In genomic region chr2:106953779-106954178, GRCh38 we compare ENCODE assay signal across 20 cellular contexts.
DNase-seq lines count a peak whose midpoint lies in the region; ATAC-seq and TF ChIP-seq lines count a peak whose summit lies in the region.
"Had no signal": no experiment of that assay in that cellular context is flagged by ENCODE, and none has a peak within 500 bp of the region (broad histone marks: within the 10 kb centered on the region; RNA-seq: fewer than 3 reads in every experiment).

No MANE protein-coding gene starts in this region.

- H3K9me3 ChIP-seq in NT2/D1 (ENCODE audit: insufficient read depth, low read length) (no peaks in the 10 kb centered on the region), left lung (peaks cover 0 to 7% of the 10 kb centered on the region in 2 donors)
- H3K9me3 ChIP-seq: MG63 had no signal

- H3K4me1 ChIP-seq in NT2/D1 (ENCODE audit: insufficient read depth, insufficient read length) = no peaks in the 10 kb centered on the region
- no peaks in the 10 kb centered on the region for H3K4me1 ChIP-seq in left lung
- H3K4me1 ChIP-seq: BLaER1 treated with 17β-estradiol and CSF1 and Interleukin-3, amounts not matched to agents 10 nM and 100 nM had no signal

- no peak overlapping the region for H3K4me3 Mint-ChIP-seq in osteocyte (ENCODE audit: unreplicated experiment)

- H3K4me1 Mint-ChIP-seq in osteocyte (ENCODE audit: unreplicated experiment) = peaks cover 64% of the 10 kb centered on the region
- H3K4me1 Mint-ChIP-seq: CD8-positive, alpha-beta memory T cell had no signal

- H3K9ac ChIP-seq in NT2/D1 (ENCODE audit: insufficient read length, low read depth) = no peak overlapping the region
- H3K9ac ChIP-seq: BLaER1 treated with 17β-estradiol and CSF1 and Interleukin-3, amounts not matched to agents 10 nM and 100 nM; GM23248 had no signal

- H3K4me3 ChIP-seq in NT2/D1 (ENCODE audit: insufficient read length, low read depth) (no peak overlapping the region), fibroblast of mammary gland (ENCODE audit: control insufficient read depth, low read depth, low read length) (no peak overlapping the region), left lung (no peak overlapping the region)
- H3K4me3 ChIP-seq: BLaER1 treated with 17β-estradiol and CSF1 and Interleukin-3, amounts not matched to agents 10 nM and 100 nM; GM23248; MG63 had no signal

- ATAC-seq in left lung = no peak
- ATAC-seq: Panc1 had no signal

- DNase-seq in NT2/D1 (ENCODE audit: low read depth, low spot score) = peak; percentile 8
- peak; percentile 46 for DNase-seq in amniotic epithelial cell (ENCODE audit: low read depth)
- DNase-seq in fibroblast of mammary gland (ENCODE audit: low read depth) = peak; percentile 28
- DNase-seq in osteocyte (ENCODE audit: extremely low spot score, unreplicated experiment) = no peak
- DNase-seq in left lung = no peak
- no peak for DNase-seq in SIG-M5 (lab: John Stamatoyannopoulos, UW)
- no peak for DNase-seq in GM10266 (ENCODE audit: extremely low spot score)
- DNase-seq in cerebellar nuclear complex (lab: John Stamatoyannopoulos, UW) = no peak
- DNase-seq: CD8-positive, alpha-beta memory T cell; DMS79 treated with DMSO at 0.1 percent for 48 hours; GM23248; Kasumi-1; MG63; NCI-H1048; NCI-H1436 treated with DMSO at 0.1 percent for 48 hours; NCI-H2029; NCI-H345; NCI-H526 had no signal

- no peaks in the 10 kb centered on the region for H3K36me3 ChIP-seq in NT2/D1 (ENCODE audit: insufficient read depth, insufficient read length, low read length)
- no peaks in the 10 kb centered on the region for H3K36me3 ChIP-seq in left lung
- H3K36me3 ChIP-seq: BLaER1 treated with 17β-estradiol and CSF1 and Interleukin-3, amounts not matched to agents 10 nM and 100 nM; MG63 had no signal

- peaks cover 3% of the 10 kb centered on the region for H3K9me3 Mint-ChIP-seq in osteocyte (ENCODE audit: unreplicated experiment)

- TF ChIP-seq CTCF in fibroblast of mammary gland (conservative IDR thresholded peaks at IDR 0.05; ENCODE audit: control insufficient read depth, insufficient read depth, low read depth, low read length) (no peak), osteocyte (IDR thresholded peaks at IDR 0.05) (no peak), left lung (IDR thresholded peaks at IDR 0.05) (no peak), GM10266 (IDR thresholded peaks at IDR 0.05; ENCODE audit: control insufficient read depth, insufficient read depth, low read depth, missing control alignments) (no peak)

- H3K27ac Mint-ChIP-seq in osteocyte (ENCODE audit: unreplicated experiment) = peak overlapping the region; percentile 65
- H3K27ac Mint-ChIP-seq: CD8-positive, alpha-beta memory T cell had no signal

- peaks cover 7% of the 10 kb centered on the region for H3K36me3 Mint-ChIP-seq in osteocyte (ENCODE audit: unreplicated experiment)
- H3K36me3 Mint-ChIP-seq: CD8-positive, alpha-beta memory T cell had no signal

- H3K27me3 ChIP-seq in NT2/D1 (ENCODE audit: insufficient read depth, insufficient read length) = no peaks in the 10 kb centered on the region
- H3K27me3 ChIP-seq in left lung = no peaks in the 10 kb centered on the region
- H3K27me3 ChIP-seq: BLaER1 treated with 17β-estradiol and CSF1 and Interleukin-3, amounts not matched to agents 10 nM and 100 nM; MG63 had no signal

- intact Hi-C loops in left lung (cut with DNase I) = no loop called here

- H3K27me3 Mint-ChIP-seq in osteocyte (ENCODE audit: unreplicated experiment) = no peaks in the 10 kb centered on the region
- H3K27me3 Mint-ChIP-seq: CD8-positive, alpha-beta memory T cell had no signal

- H3K27ac ChIP-seq in left lung = no peak overlapping the region
- H3K27ac ChIP-seq: BLaER1 treated with 17β-estradiol and CSF1 and Interleukin-3, amounts not matched to agents 10 nM and 100 nM; GM23248 had no signal

Comparison
In these comparisons a context has a peak if more than half of its experiments do, and no peak if none do; other contexts are left out.
1. DNase-seq: peak in NT2/D1 (single experiment), amniotic epithelial cell (single experiment) and fibroblast of mammary gland (single experiment); none in osteocyte (single experiment), left lung (0 of 2), SIG-M5 (single experiment), GM10266 (single experiment) and cerebellar nuclear complex (0 of 2).